In the genomic region with DNA sequence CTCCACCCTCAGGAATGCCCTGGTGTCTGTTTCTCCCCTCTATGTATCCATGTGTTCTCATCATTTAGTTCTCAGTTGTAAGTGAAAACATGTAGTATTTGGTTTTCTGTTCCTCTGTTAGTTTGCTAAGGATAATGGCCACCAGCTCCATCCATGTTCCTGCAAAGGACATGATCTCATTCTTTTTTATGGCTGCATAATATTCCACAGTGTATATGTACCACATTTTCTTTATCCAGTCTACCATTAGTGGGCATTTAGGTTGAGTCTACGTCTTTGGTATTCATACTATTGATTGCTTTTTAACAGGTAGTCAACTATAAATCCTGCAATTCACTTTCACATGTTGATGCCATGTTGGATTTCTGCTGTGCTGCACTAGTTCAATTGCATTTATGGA, we compare ENCODE assay signal across 3 cellular contexts. TPM values are rescaled to one million over a fixed set of nuclear protein-coding genes. Genes with fewer than 3 reads are reported as not detected.
"Had no signal": no experiment of that assay in that cellular context is flagged by ENCODE, and none has a peak within 500 bp of the region (broad histone marks: within the 10 kb centered on the region; RNA-seq: fewer than 3 reads in every experiment).

No MANE protein-coding gene starts in this region.

RNA-seq across cellular contexts. Expression of a gene that starts 39.9 kb away (rescaled TPM):
- total RNA-seq: lung microvascular endothelial cell had no signal
- polyA plus RNA-seq: keratinocyte, smooth muscle cell had no signal
